In genomic region chr13:34165158-34165557, GRCh38 we compare ENCODE assay signal across 30 cellular contexts.
"Had no signal": no experiment of that assay in that cellular context is flagged by ENCODE, and none has a peak within 500 bp of the region (broad histone marks: within the 10 kb centered on the region; RNA-seq: fewer than 3 reads in every experiment).

No MANE protein-coding gene starts in this region.

- H3K4me3 ChIP-seq: coronary artery, dorsolateral prefrontal cortex had no signal

- H3K9me3 Mint-ChIP-seq: activated B cell treated with CpG ODN at 0.5 μM for 24 hours; activated CD8-positive, alpha-beta T cell treated with anti-CD3 and anti-CD28 coated beads for 36 hours; activated T-cell treated with anti-CD3 and anti-CD28 coated beads, Interleukin-2, amount 50 U/mL, for 4 hours; activated T-helper 17 cell treated with anti-CD3 and anti-CD28 coated beads, Interleukin-2, amount 50 U/mL, for 72 hours; central memory CD8-positive, alpha-beta T cell; dendritic cell treated with granulocyte-macrophage colony-stimulating factor and Interleukin-4, amounts not matched to agents 40 ng/mL and 50 ng/mL, for 4 days; endodermal cell; T-helper 2 cell treated with Interferon-gamma antibody and Interleukin-4, amounts not matched to agents 5 μg/mL and 100 μg/mL, for 36 hours had no signal

- H3K27me3 Mint-ChIP-seq: activated B cell treated with CpG ODN at 0.5 μM for 24 hours; central memory CD8-positive, alpha-beta T cell; dendritic cell treated with granulocyte-macrophage colony-stimulating factor and Interleukin-4, amounts not matched to agents 40 ng/mL and 50 ng/mL, for 4 days had no signal

- H3K36me3 ChIP-seq: brain microvascular endothelial cell, WERI-Rb-1 had no signal

- DNase-seq: activated B cell treated with CpG ODN at 0.5 μM for 24 hours; activated CD4-positive, alpha-beta T cell treated with anti-CD3 and anti-CD28 coated beads for 48 hours; activated CD4-positive, alpha-beta T cell treated with anti-CD3 and anti-CD28 coated beads, Interleukin-2, amount 50 U/mL, for 1 hour; activated CD4-positive, alpha-beta T cell treated with anti-CD3 and anti-CD28 coated beads, Interleukin-2, amount 50 U/mL, for 48 hours; activated CD8-positive, alpha-beta memory T cell treated with anti-CD3 and anti-CD28 coated beads for 24 hours; activated CD8-positive, alpha-beta T cell treated with anti-CD3 and anti-CD28 coated beads for 36 hours; activated effector memory CD4-positive, alpha-beta T cell treated with Interleukin-2 at 50 U/mL for 16 hours; activated gamma-delta T cell treated with Interleukin-2 at 50 U/mL for 16 hours; activated naive CD4-positive, alpha-beta T cell treated with anti-CD3 and anti-CD28 coated beads, Interleukin-2, amount 50 U/mL, for 16 hours; activated naive CD4-positive, alpha-beta T cell treated with Interleukin-2 at 50 U/mL for 16 hours; activated T-cell treated with anti-CD3 and anti-CD28 coated beads, Interleukin-2, amount 50 U/mL, for 4 hours; amygdala; aorta; brain microvascular endothelial cell; dorsolateral prefrontal cortex; effector memory CD4-positive, alpha-beta T cell; endodermal cell; foreskin fibroblast; T-helper 1 cell; T-helper 17 cell; T1000; WERI-Rb-1 had no signal

- H3K27ac ChIP-seq: brain microvascular endothelial cell, dorsolateral prefrontal cortex, WERI-Rb-1 had no signal

- ATAC-seq: activated CD4-positive, CD25-positive, alpha-beta regulatory T cell treated with anti-CD3 and anti-CD28 coated beads, Interleukin-2, amount 50 U/mL, for 24 hours; activated CD8-positive, alpha-beta T cell treated with anti-CD3 and anti-CD28 coated beads for 36 hours; activated T-cell treated with anti-CD3 and anti-CD28 coated beads, Interleukin-2, amount 50 U/mL, for 4 hours; activated T-helper 17 cell treated with anti-CD3 and anti-CD28 coated beads, Interleukin-2, amount 50 U/mL, for 72 hours; esophagus mucosa; T-helper 17 cell had no signal

- H3K27me3 ChIP-seq: brain microvascular endothelial cell, dorsolateral prefrontal cortex had no signal

- H3K36me3 Mint-ChIP-seq: activated naive CD8-positive, alpha-beta T cell had no signal

- H3K27ac Mint-ChIP-seq: activated B cell treated with CpG ODN at 0.5 μM for 24 hours; activated CD8-positive, alpha-beta T cell treated with anti-CD3 and anti-CD28 coated beads for 36 hours; activated naive CD8-positive, alpha-beta T cell; activated T-helper 17 cell treated with anti-CD3 and anti-CD28 coated beads, Interleukin-2, amount 50 U/mL, for 72 hours; dendritic cell treated with granulocyte-macrophage colony-stimulating factor and Interleukin-4, amounts not matched to agents 40 ng/mL and 50 ng/mL, for 4 days; endodermal cell; T-helper 17 cell; T-helper 2 cell treated with Interferon-gamma antibody and Interleukin-4, amounts not matched to agents 5 μg/mL and 100 μg/mL, for 36 hours had no signal

- H3K4me1 Mint-ChIP-seq: activated B cell treated with CpG ODN at 0.5 μM for 24 hours; activated T-helper 17 cell treated with anti-CD3 and anti-CD28 coated beads, Interleukin-2, amount 50 U/mL, for 72 hours; central memory CD8-positive, alpha-beta T cell; T-helper 17 cell had no signal

- H3K4me3 Mint-ChIP-seq: activated B cell treated with CpG ODN at 0.5 μM for 24 hours; activated CD8-positive, alpha-beta T cell treated with anti-CD3 and anti-CD28 coated beads for 36 hours; activated naive CD8-positive, alpha-beta T cell; activated T-cell treated with anti-CD3 and anti-CD28 coated beads, Interleukin-2, amount 50 U/mL, for 4 hours; activated T-helper 17 cell treated with anti-CD3 and anti-CD28 coated beads, Interleukin-2, amount 50 U/mL, for 72 hours; central memory CD8-positive, alpha-beta T cell; dendritic cell treated with granulocyte-macrophage colony-stimulating factor and Interleukin-4, amounts not matched to agents 40 ng/mL and 50 ng/mL, for 4 days; endodermal cell; T-helper 17 cell; T-helper 2 cell treated with Interferon-gamma antibody and Interleukin-4, amounts not matched to agents 5 μg/mL and 100 μg/mL, for 36 hours had no signal
